10 cellular contexts compared by ENCODE assay signal in the genomic region with DNA sequence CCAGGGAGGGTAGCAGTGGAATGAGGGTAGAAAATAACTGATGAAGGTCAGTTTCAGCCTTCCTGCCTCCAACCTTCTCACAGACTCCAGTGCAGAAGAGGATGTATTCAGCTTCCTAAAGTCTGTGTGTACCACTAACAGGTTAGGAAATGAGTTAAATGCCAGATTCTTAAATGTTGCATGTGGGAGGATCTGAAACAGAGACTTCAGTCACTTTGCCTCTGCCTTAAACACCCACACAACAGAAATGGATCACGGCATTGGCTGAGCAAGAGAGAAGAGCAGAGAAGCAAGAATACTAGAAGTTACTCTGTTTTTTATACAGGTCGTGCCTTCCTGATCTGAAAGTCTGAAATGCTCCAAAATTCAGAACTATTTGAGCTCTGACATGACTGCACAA.
A peak's percentile ranks its signal among the peaks of the same experiment; 100 is the strongest.
DNase-seq lines count a peak whose midpoint lies in the region; ATAC-seq and FAIRE-seq lines count a peak whose summit lies in the region.
"Had no signal": no experiment of that assay in that cellular context is flagged by ENCODE, and none has a peak within 500 bp of the region (broad histone marks: within the 10 kb centered on the region; RNA-seq: fewer than 3 reads in every experiment).

No MANE protein-coding gene starts in this region.

- H3K9ac ChIP-seq in neuronal stem cell (ENCODE audit: low read depth, low read length, poor library complexity) = no peak overlapping the region

- H2BK5ac ChIP-seq in neuronal stem cell (ENCODE audit: low read length) = no peak overlapping the region

- H3K9me3 ChIP-seq in neuronal stem cell (replicated peaks in 1 of 2; ENCODE audit: control insufficient read depth in 2 of 2, insufficient read depth in 1 of 2, low read depth in 1 of 2, low read length in 2 of 2) (no peaks in the 10 kb centered on the region), HAP-1 (no peaks in the 10 kb centered on the region)

- H2BK12ac ChIP-seq in neuronal stem cell (ENCODE audit: low read length) = no peak overlapping the region

- H2AK5ac ChIP-seq in neuronal stem cell (ENCODE audit: low read depth, low read length) = no peak overlapping the region

- no peak overlapping the region for H3K14ac ChIP-seq in neuronal stem cell (ENCODE audit: low read length)

- H4K91ac ChIP-seq in neuronal stem cell (ENCODE audit: low read depth, low read length, poor library complexity) = no peak overlapping the region

- H4K8ac ChIP-seq in neuronal stem cell (ENCODE audit: low read depth, low read length) = no peak overlapping the region

- no peaks in the 10 kb centered on the region for H3K79me1 ChIP-seq in neuronal stem cell (ENCODE audit: low read depth, low read length)

- no peak overlapping the region for H3K4me3 ChIP-seq in neuronal stem cell (ENCODE audit: low read length in 2 of 2)
- H3K4me3 ChIP-seq in HAP-1 = no peak overlapping the region

- H3K27me3 ChIP-seq in neuronal stem cell (ENCODE audit: control insufficient read depth in 3 of 3, insufficient read depth in 3 of 3, low read depth in 1 of 3, low read length in 3 of 3) (no peaks in the 10 kb centered on the region), HAP-1 (ENCODE audit: low read depth) (no peaks in the 10 kb centered on the region)

- ATAC-seq in GM18861 (IDR thresholded peaks at IDR 0.05; ENCODE audit: unreplicated experiment) (peak; percentile 72), GM21529 (IDR thresholded peaks at IDR 0.05; ENCODE audit: unreplicated experiment) (peak; percentile 92), HG03460 (IDR thresholded peaks at IDR 0.05; ENCODE audit: unreplicated experiment) (peak; percentile 78)

- H2AFZ ChIP-seq in neuronal stem cell (ENCODE audit: low read length) = no peak overlapping the region

- no peak overlapping the region for H2BK15ac ChIP-seq in neuronal stem cell (ENCODE audit: low read length)

- no CpG with 5 or more reads among the region's 2 CpGs for WGBS in neuronal stem cell (ENCODE audit: extremely low coverage in 2 of 2, insufficient read length in 2 of 2, insufficient replicate concordance in 1 of 2), 2 donors

- no peak overlapping the region for H3K4me2 ChIP-seq in neuronal stem cell (ENCODE audit: insufficient read depth, low read length, poor library complexity, severe bottlenecking)

- H3K36me3 ChIP-seq in neuronal stem cell (replicated peaks in 1 of 2; ENCODE audit: control insufficient read depth in 2 of 2, insufficient read depth in 2 of 2, low read length in 2 of 2) (no peaks in the 10 kb centered on the region), HAP-1 (replicated peaks) (no peaks in the 10 kb centered on the region)

- H3K4me1 ChIP-seq in neuronal stem cell (ENCODE audit: control insufficient read depth in 2 of 2, insufficient read depth in 1 of 2, low read depth in 1 of 2, low read length in 2 of 2) (peaks cover 0 to 7% of the 10 kb centered on the region in 2 donors), HAP-1 (no peaks in the 10 kb centered on the region)

- no peak overlapping the region for H3K23ac ChIP-seq in neuronal stem cell (ENCODE audit: low read depth, low read length, poor library complexity)

- H3K18ac ChIP-seq in neuronal stem cell (ENCODE audit: low read length) = no peak overlapping the region

- in situ Hi-C loops in HAP-1 (cut with MboI; ENCODE audit: low sequenced_read_pairs) = no loop called here

- H2BK120ac ChIP-seq in neuronal stem cell (ENCODE audit: low read depth, low read length) = no peak overlapping the region

- no peak overlapping the region for H3K27ac ChIP-seq in neuronal stem cell (replicated peaks; ENCODE audit: low read length)

- no peak for FAIRE-seq in frontal cortex (lab: Jason Lieb, UNC)
- FAIRE-seq: endothelial cell of umbilical vein had no signal

- DNase-seq in stimulated activated CD4-positive, alpha-beta T cell treated with anti-CD3 and anti-CD28 coated beads, Interleukin-12 subunit alpha, Interleukin-12 subunit beta, amount 100 ng/mL, for 48 hours (ENCODE audit: low read depth in 2 of 3, low spot score in 1 of 3) = peak; percentile 18 to 28 (median 22)
- DNase-seq in neuronal stem cell (ENCODE audit: low spot score) = no peak
- no peak for DNase-seq in DMS 273 (lab: John Stamatoyannopoulos, UW; ENCODE audit: unreplicated experiment)
- DNase-seq in frontal cortex (ENCODE audit: low spot score in 2 of 2) = no peak
- DNase-seq in HAP-1 (ENCODE audit: low spot score in 2 of 2) = no peak
- DNase-seq: activated CD8-positive, alpha-beta memory T cell treated with anti-CD3 and anti-CD28 coated beads, Interleukin-2, amount 50 U/mL, for 48 hours had no signal

- no peak overlapping the region for H3K4ac ChIP-seq in neuronal stem cell (ENCODE audit: low read length)

Comparison
In these comparisons a context has a peak if more than half of its experiments do, and no peak if none do; other contexts are left out.
1. DNase-seq: peak in stimulated activated CD4-positive, alpha-beta T cell treated with anti-CD3 and anti-CD28 coated beads, Interleukin-12 subunit alpha, Interleukin-12 subunit beta, amount 100 ng/mL, for 48 hours (3 of 3); none in neuronal stem cell (single experiment), DMS 273 (single experiment), frontal cortex (0 of 2) and HAP-1 (0 of 2).
2. Peak in every context shown above with its lines, with median percentiles within 50 percentile points of each other: ATAC-seq.